7 cellular contexts compared by ENCODE assay signal in the genomic region with DNA sequence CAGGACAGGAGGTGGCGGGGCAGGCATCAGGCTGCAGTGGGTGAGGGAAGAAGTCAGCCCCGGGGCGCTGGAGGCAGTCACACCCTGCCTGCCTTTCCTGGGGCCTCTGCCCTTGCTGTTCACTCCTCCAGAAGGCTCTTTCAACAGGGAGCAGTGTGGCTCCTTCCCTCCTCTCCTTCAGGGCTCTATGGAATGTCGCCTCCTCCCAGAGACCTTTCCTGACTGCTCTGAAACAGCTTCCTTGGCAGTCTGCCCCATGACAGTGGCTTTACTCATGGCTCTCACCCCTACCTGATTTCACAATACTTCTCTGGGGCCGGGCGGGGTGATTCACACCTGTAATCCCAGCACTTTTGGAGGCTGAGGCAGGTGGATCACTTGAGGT. TPM values are rescaled to one million over a fixed set of nuclear protein-coding genes. Genes with fewer than 3 reads are reported as not detected.
DNase-seq lines count a peak whose midpoint lies in the region; ATAC-seq and TF ChIP-seq lines count a peak whose summit lies in the region.

No MANE protein-coding gene starts in this region.

- POLR2A ChIA-PET in activated CD4-positive, alpha-beta T cell treated with anti-CD3 and anti-CD28 coated beads, Interleukin-2, amount 10 ng/mL, durations not matched to agents 7 days and 5 days (lab: Charles Lee), result no interaction called here

- peak overlapping the region; percentile 77 to 98 (median 92) for H3K4me3 Mint-ChIP-seq in IgD-negative memory B cell
- peak overlapping the region; percentile 85 for H3K4me3 Mint-ChIP-seq in activated CD4-positive, alpha-beta T cell treated with anti-CD3 and anti-CD28 coated beads, Interleukin-2, amount 10 ng/mL, durations not matched to agents 7 days and 5 days
- peak overlapping the region; percentile 91 for H3K4me3 Mint-ChIP-seq in stimulated activated effector memory CD8-positive, alpha-beta T cell treated with anti-CD3 and anti-CD28 coated beads, Interleukin-12 subunit alpha, Interleukin-12 subunit beta, amount 100 ng/mL, for 72 hours

- H3K36me3 Mint-ChIP-seq in IgD-negative memory B cell, result peaks cover 4% of the 10 kb centered on the region
- H3K36me3 Mint-ChIP-seq in activated CD4-positive, alpha-beta T cell treated with anti-CD3 and anti-CD28 coated beads, Interleukin-2, amount 10 ng/mL, durations not matched to agents 7 days and 5 days (ENCODE audit: low read depth), result peaks cover 68% of the 10 kb centered on the region
- peaks cover 94% of the 10 kb centered on the region for H3K36me3 Mint-ChIP-seq in stimulated activated effector memory CD8-positive, alpha-beta T cell treated with anti-CD3 and anti-CD28 coated beads, Interleukin-12 subunit alpha, Interleukin-12 subunit beta, amount 100 ng/mL, for 72 hours

- peaks cover 44 to 71% (median 69%) of the 10 kb centered on the region in 3 donors for H3K4me1 Mint-ChIP-seq in IgD-negative memory B cell
- peaks cover 88% of the 10 kb centered on the region for H3K4me1 Mint-ChIP-seq in activated CD4-positive, alpha-beta T cell treated with anti-CD3 and anti-CD28 coated beads, Interleukin-2, amount 10 ng/mL, durations not matched to agents 7 days and 5 days
- H3K4me1 Mint-ChIP-seq in stimulated activated effector memory CD8-positive, alpha-beta T cell treated with anti-CD3 and anti-CD28 coated beads, Interleukin-12 subunit alpha, Interleukin-12 subunit beta, amount 100 ng/mL, for 72 hours, result peaks cover 94% of the 10 kb centered on the region

- H3K9me3 Mint-ChIP-seq in IgD-negative memory B cell, result no peaks in the 10 kb centered on the region
- H3K9me3 Mint-ChIP-seq in activated CD4-positive, alpha-beta T cell treated with anti-CD3 and anti-CD28 coated beads, Interleukin-2, amount 10 ng/mL, durations not matched to agents 7 days and 5 days, result no peaks in the 10 kb centered on the region
- H3K9me3 Mint-ChIP-seq in stimulated activated effector memory CD8-positive, alpha-beta T cell treated with anti-CD3 and anti-CD28 coated beads, Interleukin-12 subunit alpha, Interleukin-12 subunit beta, amount 100 ng/mL, for 72 hours, result no peaks in the 10 kb centered on the region

- CTCF ChIA-PET in activated CD4-positive, alpha-beta T cell treated with anti-CD3 and anti-CD28 coated beads, Interleukin-2, amount 10 ng/mL, durations not matched to agents 7 days and 5 days (lab: Charles Lee), result interaction anchor here (1.5 to 40.9 kb wide), 3 partner anchors 3 to 160 kb away, joined by 3 to 1058 read pairs (median 1058); partner anchors contain the start of genes ORAI1, RHOF and SETD1B

- no peak overlapping the region for H3K4me3 ChIP-seq in fibroblast of mammary gland (ENCODE audit: control insufficient read depth, low read depth, low read length)

- H3K27me3 Mint-ChIP-seq in IgD-negative memory B cell, result no peaks in the 10 kb centered on the region
- no peaks in the 10 kb centered on the region for H3K27me3 Mint-ChIP-seq in activated CD4-positive, alpha-beta T cell treated with anti-CD3 and anti-CD28 coated beads, Interleukin-2, amount 10 ng/mL, durations not matched to agents 7 days and 5 days

- no peak for ATAC-seq in stimulated activated effector memory CD8-positive, alpha-beta T cell treated with anti-CD3 and anti-CD28 coated beads, Interleukin-12 subunit alpha, Interleukin-12 subunit beta, amount 100 ng/mL, for 72 hours

- DNase-seq in activated CD4-positive, alpha-beta T cell treated with anti-CD3 and anti-CD28 coated beads, Interleukin-2, amount 10 ng/mL, durations not matched to agents 7 days and 5 days, result peak; percentile 45
- DNase-seq in fibroblast of mammary gland (ENCODE audit: low read depth) (peak; percentile 94), 8988T (no peak), germinal center (ENCODE audit: low spot score) (no peak), GM19238 (ENCODE audit: insufficient read length, low spot score) (no peak)
- DNase-seq in stimulated activated effector memory CD8-positive, alpha-beta T cell treated with anti-CD3 and anti-CD28 coated beads, Interleukin-12 subunit alpha, Interleukin-12 subunit beta, amount 100 ng/mL, for 72 hours (ENCODE audit: low spot score in 2 of 2), result no peak

- TF ChIP-seq CTCF in fibroblast of mammary gland (conservative IDR thresholded peaks at IDR 0.05; ENCODE audit: control insufficient read depth, insufficient read depth, low read depth, low read length), result no peak

- peak overlapping the region; percentile 97 to 100 (median 98) for H3K27ac Mint-ChIP-seq in IgD-negative memory B cell
- peak overlapping the region; percentile 95 for H3K27ac Mint-ChIP-seq in activated CD4-positive, alpha-beta T cell treated with anti-CD3 and anti-CD28 coated beads, Interleukin-2, amount 10 ng/mL, durations not matched to agents 7 days and 5 days
- peak overlapping the region; percentile 98 for H3K27ac Mint-ChIP-seq in stimulated activated effector memory CD8-positive, alpha-beta T cell treated with anti-CD3 and anti-CD28 coated beads, Interleukin-12 subunit alpha, Interleukin-12 subunit beta, amount 100 ng/mL, for 72 hours

RNA-seq across cellular contexts. Expression of gene RHOF, which starts 7.1 kb away (rescaled TPM):
- polyA plus RNA-seq in IgD-negative memory B cell, result 90.0 TPM
- 100 to 1,000 TPM; 132 to 148 TPM for total RNA-seq in activated CD4-positive, alpha-beta T cell treated with anti-CD3 and anti-CD28 coated beads, Interleukin-2, amount 10 ng/mL, durations not matched to agents 7 days and 5 days

RNA-seq across cellular contexts. Expression of gene SETD1B, which starts 17.4 kb away (rescaled TPM):
- 2.3 TPM for polyA plus RNA-seq in IgD-negative memory B cell
- 10 to 100 TPM; 32.6 to 34.1 TPM for total RNA-seq in activated CD4-positive, alpha-beta T cell treated with anti-CD3 and anti-CD28 coated beads, Interleukin-2, amount 10 ng/mL, durations not matched to agents 7 days and 5 days

Comparison
In these comparisons a context has a peak if more than half of its experiments do, and no peak if none do; other contexts are left out.
1. DNase-seq: peak in activated CD4-positive, alpha-beta T cell treated with anti-CD3 and anti-CD28 coated beads, Interleukin-2, amount 10 ng/mL, durations not matched to agents 7 days and 5 days (single experiment) and fibroblast of mammary gland (single experiment); none in stimulated activated effector memory CD8-positive, alpha-beta T cell treated with anti-CD3 and anti-CD28 coated beads, Interleukin-12 subunit alpha, Interleukin-12 subunit beta, amount 100 ng/mL, for 72 hours (0 of 2), 8988T (single experiment), germinal center (single experiment) and GM19238 (single experiment).
2. Peak in every context shown above with its lines, with median percentiles within 50 percentile points of each other: H3K27ac Mint-ChIP-seq and H3K4me3 Mint-ChIP-seq.